13 cellular contexts compared by ENCODE assay signal in genomic region chr2:230947908-230948365, GRCh38. TPM values are rescaled to one million over a fixed set of nuclear protein-coding genes. Genes with fewer than 3 reads are reported as not detected.
DNase-seq lines count a peak whose midpoint lies in the region; ATAC-seq and TF ChIP-seq lines count a peak whose summit lies in the region.
"Had no signal": no experiment of that assay in that cellular context is flagged by ENCODE, and none has a peak within 500 bp of the region (broad histone marks: within the 10 kb centered on the region; RNA-seq: fewer than 3 reads in every experiment).

No MANE protein-coding gene starts in this region.

- POLR2A ChIA-PET in naive thymus-derived CD4-positive, alpha-beta T cell (lab: Charles Lee) = interaction anchor here (0.6 kb wide), 1 partner anchor 12 kb away, joined by 3 read pairs; no protein-coding TSS in a partner anchor

- peaks cover under 1 to 20% (median 4%) of the 10 kb centered on the region in 5 donors for H3K27me3 Mint-ChIP-seq in naive thymus-derived CD4-positive, alpha-beta T cell
- H3K27me3 Mint-ChIP-seq in activated naive CD4-positive, alpha-beta T cell treated with anti-CD3 and anti-CD28 coated beads, Interleukin-2, amount 10 ng/mL, durations not matched to agents 7 days and 5 days = peaks cover 48% of the 10 kb centered on the region

- DNase-seq in naive thymus-derived CD4-positive, alpha-beta T cell = no peak
- DNase-seq in COLO829 (ENCODE audit: low spot score) = no peak
- DNase-seq in activated naive CD4-positive, alpha-beta T cell treated with anti-CD3 and anti-CD28 coated beads, Interleukin-2, amount 10 ng/mL, durations not matched to agents 7 days and 5 days = no peak
- no peak for DNase-seq in DMS114 treated with DMSO at 0.1 percent for 48 hours (lab: John Stamatoyannopoulos, UW; ENCODE audit: unreplicated experiment)
- DNase-seq: MG63, NCI-H82 had no signal

- H3K4me3 Mint-ChIP-seq in naive thymus-derived CD4-positive, alpha-beta T cell = no peak overlapping the region
- no peak overlapping the region for H3K4me3 Mint-ChIP-seq in activated naive CD4-positive, alpha-beta T cell treated with anti-CD3 and anti-CD28 coated beads, Interleukin-2, amount 10 ng/mL, durations not matched to agents 7 days and 5 days

- peak; percentile 77 for TF ChIP-seq POLR2A in GM18505 (IDR thresholded peaks at IDR 0.05; ENCODE audit: borderline replicate concordance, extremely low read depth, insufficient read depth, insufficient read length)

- no peak overlapping the region for H3K27ac Mint-ChIP-seq in naive thymus-derived CD4-positive, alpha-beta T cell
- no peak overlapping the region for H3K27ac Mint-ChIP-seq in activated naive CD4-positive, alpha-beta T cell treated with anti-CD3 and anti-CD28 coated beads, Interleukin-2, amount 10 ng/mL, durations not matched to agents 7 days and 5 days

- H3K27me3 ChIP-seq in naive thymus-derived CD4-positive, alpha-beta T cell (ENCODE audit: control insufficient read depth in 2 of 2, insufficient read depth in 2 of 2, low read length in 2 of 2) = no peaks in the 10 kb centered on the region
- H3K27me3 ChIP-seq: MG63 had no signal

- H3K36me3 ChIP-seq in naive thymus-derived CD4-positive, alpha-beta T cell (ENCODE audit: control insufficient read depth in 2 of 3, insufficient read depth in 3 of 3, low read length in 3 of 3) = no peaks in the 10 kb centered on the region
- H3K36me3 ChIP-seq: MG63 had no signal

- H3K4me3 ChIP-seq in naive thymus-derived CD4-positive, alpha-beta T cell (ENCODE audit: low read length) = no peak overlapping the region
- H3K4me3 ChIP-seq: MG63 had no signal

- CTCF ChIA-PET in naive thymus-derived CD4-positive, alpha-beta T cell (lab: Charles Lee) = no interaction called here
- CTCF ChIA-PET in activated naive CD4-positive, alpha-beta T cell treated with anti-CD3 and anti-CD28 coated beads, Interleukin-2, amount 10 ng/mL, durations not matched to agents 7 days and 5 days (lab: Charles Lee) = interaction anchor here (0.6 to 1.5 kb wide), 2 partner anchors 39 to 459 kb away, joined by 3 read pairs; no protein-coding TSS in a partner anchor

- intact Hi-C loops in naive thymus-derived CD4-positive, alpha-beta T cell (cut with micrococcal nuclease) = no loop called here

- H3K27ac ChIP-seq in naive thymus-derived CD4-positive, alpha-beta T cell (ENCODE audit: low read depth, low read length) = no peak overlapping the region

- no peaks in the 10 kb centered on the region for H3K9me3 Mint-ChIP-seq in naive thymus-derived CD4-positive, alpha-beta T cell
- no peaks in the 10 kb centered on the region for H3K9me3 Mint-ChIP-seq in activated naive CD4-positive, alpha-beta T cell treated with anti-CD3 and anti-CD28 coated beads, Interleukin-2, amount 10 ng/mL, durations not matched to agents 7 days and 5 days

- peaks cover 7 to 11% (median 8%) of the 10 kb centered on the region in 7 donors for H3K4me1 Mint-ChIP-seq in naive thymus-derived CD4-positive, alpha-beta T cell
- peaks cover 4% of the 10 kb centered on the region for H3K4me1 Mint-ChIP-seq in activated naive CD4-positive, alpha-beta T cell treated with anti-CD3 and anti-CD28 coated beads, Interleukin-2, amount 10 ng/mL, durations not matched to agents 7 days and 5 days

- no peaks in the 10 kb centered on the region for H3K9me3 ChIP-seq in naive thymus-derived CD4-positive, alpha-beta T cell (ENCODE audit: control insufficient read depth in 2 of 3, low read length in 3 of 3)
- H3K9me3 ChIP-seq: MG63 had no signal

- no peaks in the 10 kb centered on the region for H3K4me1 ChIP-seq in naive thymus-derived CD4-positive, alpha-beta T cell (ENCODE audit: control insufficient read depth in 2 of 2, insufficient read depth in 2 of 2, low read length in 2 of 2)

- no peaks in the 10 kb centered on the region for H3K36me3 Mint-ChIP-seq in naive thymus-derived CD4-positive, alpha-beta T cell
- no peaks in the 10 kb centered on the region for H3K36me3 Mint-ChIP-seq in activated naive CD4-positive, alpha-beta T cell treated with anti-CD3 and anti-CD28 coated beads, Interleukin-2, amount 10 ng/mL, durations not matched to agents 7 days and 5 days

- ATAC-seq in GM18505 (IDR thresholded peaks at IDR 0.05; ENCODE audit: unreplicated experiment) (peak; percentile 40), GM21367 (IDR thresholded peaks at IDR 0.05; ENCODE audit: unreplicated experiment) (peak; percentile 33), HG03159 (IDR thresholded peaks at IDR 0.05; ENCODE audit: unreplicated experiment) (peak; percentile 43), GM19324 (IDR thresholded peaks at IDR 0.05; ENCODE audit: low FRiP score, unreplicated experiment) (no peak)
- ATAC-seq in naive thymus-derived CD4-positive, alpha-beta T cell = peak; percentile 32

RNA-seq across cellular contexts. Expression of gene GPR55, which starts 22.9 kb away (rescaled TPM):
- 1 to 10 TPM; 1.3 to 8.8 (median 2.5) TPM for total RNA-seq in naive thymus-derived CD4-positive, alpha-beta T cell
- polyA plus RNA-seq in naive thymus-derived CD4-positive, alpha-beta T cell = 1 to 10 TPM; 1.4 to 1.5 TPM
- total RNA-seq: Daoy had no signal

RNA-seq across cellular contexts. Expression of gene SPATA3, which starts 48.0 kb away (rescaled TPM):
- not detected for total RNA-seq in naive thymus-derived CD4-positive, alpha-beta T cell
- polyA plus RNA-seq in naive thymus-derived CD4-positive, alpha-beta T cell = not detected
- total RNA-seq: Daoy; mononuclear cell; T-helper 1 cell treated with Interleukin-12 subunit alpha and Interleukin-12 subunit beta and Interleukin-4 antibody, amounts not matched to agents 30 ng/mL and 1 ng/mL, for 36 hours had no signal
